24 cellular contexts compared by ENCODE assay signal in genomic region chr11:69487849-69488542, GRCh38. TPM values are rescaled to one million over a fixed set of nuclear protein-coding genes. Genes with fewer than 3 reads are reported as not detected.
DNase-seq lines count a peak whose midpoint lies in the region; ATAC-seq and TF ChIP-seq lines count a peak whose summit lies in the region.
"Had no signal": no experiment of that assay in that cellular context is flagged by ENCODE, and none has a peak within 500 bp of the region (broad histone marks: within the 10 kb centered on the region; RNA-seq: fewer than 3 reads in every experiment).

No MANE protein-coding gene starts in this region.

- H4K8ac ChIP-seq in IMR-90 (ENCODE audit: low read depth in 2 of 2, low read length in 2 of 2) = no peak overlapping the region

- WGBS in IMR-90 (ENCODE audit: extremely low coverage in 2 of 2, insufficient read length in 1 of 2), 2 experiments = 89% methylated on average over 11 of the region's 17 CpGs; no CpG with 5 or more reads in 1 of the 2 experiments
- WGBS in psoas muscle, 3 donors = 91 to 94% (median 92%) methylated on average over 17 of the region's 17 CpGs
- WGBS in esophagus squamous epithelium, 2 donors = 100% methylated on average over 2 to 5 of the region's 17 CpGs

- POLR2A ChIA-PET in IMR-90 (lab: Charles Lee; ENCODE audit: unreplicated experiment) = no interaction called here

- no peaks in the 10 kb centered on the region for H3K79me1 ChIP-seq in IMR-90 (ENCODE audit: low read depth in 1 of 2, low read length in 2 of 2)

- H3K23ac ChIP-seq in IMR-90 (ENCODE audit: low read depth, low read length) = no peak overlapping the region

- no TSS peak for BruUV-seq in IMR-90 (replicated peaks; lab: Mats Ljungman, UMichigan)

- H2BK120ac ChIP-seq in IMR-90 (ENCODE audit: low read depth, low read length) = no peak overlapping the region

- peak overlapping the region; percentile 24; the same call in 1 of the 2 replicates for H2AK5ac ChIP-seq in IMR-90 (ENCODE audit: low read depth, low read length)

- H3K4me2 ChIP-seq in IMR-90 (ENCODE audit: low read depth, low read length) = no peak overlapping the region
- H3K4me2 ChIP-seq: PC-9 had no signal

- H3K27me3 ChIP-seq in IMR-90 (ENCODE audit: control insufficient read depth, insufficient read depth, low read length) = peaks cover 2% of the 10 kb centered on the region; the same call in 1 of the 2 replicates
- no peaks in the 10 kb centered on the region for H3K27me3 ChIP-seq in cardiac muscle cell
- no peaks in the 10 kb centered on the region for H3K27me3 ChIP-seq in lower lobe of right lung (ENCODE audit: low read depth)
- H3K27me3 ChIP-seq in psoas muscle (ENCODE audit: insufficient read depth in 3 of 3, low read length in 2 of 3) = peaks cover 0 to under 1% (median 0%) of the 10 kb centered on the region in 3 donors
- H3K27me3 ChIP-seq in esophagus squamous epithelium = no peaks in the 10 kb centered on the region

- H3K9me1 ChIP-seq in IMR-90 (ENCODE audit: insufficient read depth, low read length) = no peaks in the 10 kb centered on the region

- H4K5ac ChIP-seq in IMR-90 (ENCODE audit: low read depth, low read length) = no peak overlapping the region

- no peak overlapping the region for H3K27ac ChIP-seq in IMR-90 (ENCODE audit: insufficient read depth, low read length)
- peak overlapping the region; percentile 97 for H3K27ac ChIP-seq in cardiac muscle cell
- H3K27ac ChIP-seq in lower lobe of right lung = no peak overlapping the region
- no peak overlapping the region for H3K27ac ChIP-seq in psoas muscle
- H3K27ac ChIP-seq in esophagus squamous epithelium = peak overlapping the region in 1 of 4 donors; percentile 33
- H3K27ac ChIP-seq: C4-2B, PC-9 had no signal

- TF ChIP-seq CTCF in IMR-90 (conservative IDR thresholded peaks at IDR 0.05; ENCODE audit: low read depth, low read length) (no peak), cardiac muscle cell (IDR thresholded peaks at IDR 0.05; ENCODE audit: low read depth, low read length) (no peak), lower lobe of right lung (IDR thresholded peaks at IDR 0.05) (no peak), psoas muscle (IDR thresholded peaks at IDR 0.05) (no peak), esophagus squamous epithelium (IDR thresholded peaks at IDR 0.05) (no peak)

- H3K4ac ChIP-seq in IMR-90 (ENCODE audit: low read depth, low read length) = no peak overlapping the region

- no peak overlapping the region for H2AFZ ChIP-seq in IMR-90 (replicated peaks; ENCODE audit: low read length, poor library complexity)
- H2AFZ ChIP-seq: PC-9 had no signal

- no peak overlapping the region for H4K91ac ChIP-seq in IMR-90 (ENCODE audit: insufficient read depth, low read depth, low read length)

- no peak for DNase-seq in IMR-90
- no peak for DNase-seq in cardiac muscle cell (ENCODE audit: low read depth in 1 of 2, low spot score in 1 of 2)
- DNase-seq in lower lobe of right lung = peak; percentile 39
- peak; percentile 5 to 29 for DNase-seq in psoas muscle
- no peak for DNase-seq in esophagus squamous epithelium (lab: John Stamatoyannopoulos, UW)
- DNase-seq in DMS153 treated with DMSO at 0.1 percent for 48 hours (lab: John Stamatoyannopoulos, UW; ENCODE audit: unreplicated experiment) = no peak
- DNase-seq: AML-193, Calu3, DMS53, GDM1, Karpas-422, NCI-H187, NCI-H510A treated with DMSO at 0.1 percent for 48 hours, NCI-H748 treated with DMSO at 0.1 percent for 48 hours, PC-9, RPMI8226, SIG-M5 had no signal

- intact Hi-C loops in IMR-90 (cut with micrococcal nuclease) (no loop called here), lower lobe of right lung (cut with DNase I) (no loop called here), psoas muscle (cut with DNase I) (no loop called here), esophagus squamous epithelium (cut with DNase I) (no loop called here)

- H4K20me1 ChIP-seq in IMR-90 (ENCODE audit: insufficient read depth, low read length) = no peaks in the 10 kb centered on the region

- no peak overlapping the region for H3K14ac ChIP-seq in IMR-90 (replicated peaks; ENCODE audit: low read depth, low read length)

- no peak for TF ChIP-seq RAD21 in IMR-90 (IDR thresholded peaks at IDR 0.05; ENCODE audit: low read length)

- H2BK5ac ChIP-seq in IMR-90 (ENCODE audit: low read depth, low read length, poor library complexity, severe bottlenecking) = no peak overlapping the region

- ATAC-seq in IMR-90 (ENCODE audit: low read depth) = no peak
- no peak for ATAC-seq in lower lobe of right lung
- no peak for ATAC-seq in psoas muscle
- ATAC-seq in HG03460 (IDR thresholded peaks at IDR 0.05; ENCODE audit: unreplicated experiment) = no peak
- ATAC-seq in GM21576 (IDR thresholded peaks at IDR 0.05; ENCODE audit: unreplicated experiment) = no peak

- CTCF ChIA-PET in IMR-90 (lab: Yijun Ruan, JAX) = no interaction called here

- no peak overlapping the region for H2BK15ac ChIP-seq in IMR-90 (ENCODE audit: low read depth, low read length)

- H3K18ac ChIP-seq in IMR-90 (ENCODE audit: low read depth, low read length) = no peak overlapping the region

- H3K36me3 ChIP-seq in IMR-90 (ENCODE audit: control insufficient read depth, insufficient read depth, low read length) (no peaks in the 10 kb centered on the region), cardiac muscle cell (no peaks in the 10 kb centered on the region), lower lobe of right lung (no peaks in the 10 kb centered on the region), psoas muscle (ENCODE audit: insufficient read depth in 1 of 2, low read depth in 1 of 2) (no peaks in the 10 kb centered on the region), esophagus squamous epithelium (no peaks in the 10 kb centered on the region)

- H3K4me1 ChIP-seq in IMR-90 (ENCODE audit: control insufficient read depth, insufficient read depth, low read length) (no peaks in the 10 kb centered on the region), cardiac muscle cell (ENCODE audit: low read depth) (peaks cover 45% of the 10 kb centered on the region), lower lobe of right lung (no peaks in the 10 kb centered on the region), psoas muscle (peaks cover 10% of the 10 kb centered on the region), esophagus squamous epithelium (peaks cover 0 to 21% (median 0%) of the 10 kb centered on the region in 3 donors)

- H3K9me3 ChIP-seq in IMR-90 (ENCODE audit: control insufficient read depth, insufficient read depth, low read length) (no peaks in the 10 kb centered on the region), cardiac muscle cell (ENCODE audit: low read depth) (no peaks in the 10 kb centered on the region), lower lobe of right lung (no peaks in the 10 kb centered on the region), psoas muscle (no peaks in the 10 kb centered on the region), esophagus squamous epithelium (no peaks in the 10 kb centered on the region)

- no peak overlapping the region for H2BK20ac ChIP-seq in IMR-90 (ENCODE audit: low read depth, low read length)

- TF ChIP-seq POLR2A in IMR-90 (IDR thresholded peaks at IDR 0.05; ENCODE audit: low read depth, low read length) (no peak), esophagus squamous epithelium (IDR thresholded peaks at IDR 0.05) (no peak)

- H3K9ac ChIP-seq in IMR-90 (ENCODE audit: low read depth, low read length) = no peak overlapping the region

- H2AK9ac ChIP-seq in IMR-90 (replicated peaks; ENCODE audit: low read depth, low read length, poor library complexity) = no peak overlapping the region

- no peak overlapping the region for H3K56ac ChIP-seq in IMR-90 (ENCODE audit: extremely low read depth, insufficient read depth, low read length)

- in situ Hi-C loops in IMR-90 (cut with MboI; ENCODE audit: low sequenced_read_pairs) = no loop called here

- H3K4me3 ChIP-seq in IMR-90 (ENCODE audit: insufficient read depth, low read depth, low read length) = no peak overlapping the region
- H3K4me3 ChIP-seq in cardiac muscle cell = no peak overlapping the region
- no peak overlapping the region for H3K4me3 ChIP-seq in lower lobe of right lung
- no peak overlapping the region for H3K4me3 ChIP-seq in psoas muscle
- no peak overlapping the region for H3K4me3 ChIP-seq in esophagus squamous epithelium
- H3K4me3 ChIP-seq: PC-9 had no signal

- dilution Hi-C loops in IMR-90 (cut with HindIII; ENCODE audit: low sequenced_read_pairs, unreplicated experiment) = no loop called here

TF ChIP-seq in IMR-90, 13 proteins besides CTCF, POLR2A, EP300 and RAD21 (continues in another document):
- TF ChIP-seq RFX5 (IDR thresholded peaks at IDR 0.05; ENCODE audit: low read depth, low read length) = no peak
- no peak for TF ChIP-seq MAZ (IDR thresholded peaks at IDR 0.05; ENCODE audit: borderline replicate concordance, low read depth, low read length)
- TF ChIP-seq RCOR1 (IDR thresholded peaks at IDR 0.05; ENCODE audit: insufficient replicate concordance, low read length) = no peak
- TF ChIP-seq FOS (IDR thresholded peaks at IDR 0.05; ENCODE audit: low read depth, low read length) = no peak
- TF ChIP-seq CHD1 (IDR thresholded peaks at IDR 0.05; ENCODE audit: low read depth, low read length) = no peak
- no peak for TF ChIP-seq ELK1 (IDR thresholded peaks at IDR 0.05; ENCODE audit: borderline replicate concordance, low read depth, low read length)
- TF ChIP-seq SMC3 (IDR thresholded peaks at IDR 0.05; ENCODE audit: low read depth, low read length) = no peak
- TF ChIP-seq BHLHE40 (IDR thresholded peaks at IDR 0.05; ENCODE audit: low read depth, low read length) = no peak
- TF ChIP-seq MAFK (IDR thresholded peaks at IDR 0.05; ENCODE audit: low read depth, low read length) = no peak
- no peak for TF ChIP-seq MXI1 (IDR thresholded peaks at IDR 0.05; ENCODE audit: borderline replicate concordance, low read depth, low read length)
- no peak for TF ChIP-seq NFE2L2 (IDR thresholded peaks at IDR 0.05; ENCODE audit: low read depth, low read length)
- no peak for TF ChIP-seq CEBPB (IDR thresholded peaks at IDR 0.05; ENCODE audit: low read depth, low read length)

RNA-seq across cellular contexts. Expression of gene LINC01488, which starts 6.5 kb away (rescaled TPM):
- total RNA-seq in IMR-90 (2012; rRNA removed) (not detected in 2 replicates), cardiac muscle cell (0.88 and 1.6 TPM in 2 replicates), lower lobe of right lung (not detected), psoas muscle (not detected), esophagus squamous epithelium (not detected)
- polyA plus RNA-seq in IMR-90 (2012; rRNA removed) (not detected in 2 replicates), cardiac muscle cell (1.1 and 1.5 TPM in 2 replicates), psoas muscle (under 1 TPM in 1 of 3 donors, not detected in 2; 0.03 TPM)
- not detected in 2 replicates for polyA plus RNA-seq in IMR-90 (2012; cell fraction: cytosol; rRNA removed)
- polyA plus RNA-seq in IMR-90 (2012; cell fraction: nucleus; rRNA removed; ENCODE audit: low replicate concordance) = not detected in 2 replicates
- total RNA-seq: A172; Calu3; CD8-positive, alpha-beta memory T cell; M059J; PC-9 had no signal
- polyA plus RNA-seq: AG04450; CD8-positive, alpha-beta memory T cell had no signal

Comparison
In these comparisons a context has a peak if more than half of its experiments do, and no peak if none do; other contexts are left out.
1. DNase-seq: peak in lower lobe of right lung (single experiment) and psoas muscle (2 of 2); none in IMR-90 (single experiment), cardiac muscle cell (0 of 2), esophagus squamous epithelium (single experiment) and DMS153 treated with DMSO at 0.1 percent for 48 hours (single experiment).